38 cellular contexts compared by ENCODE assay signal in genomic region chr11:60734271-60734670, GRCh38. TPM values are rescaled to one million over a fixed set of nuclear protein-coding genes. Genes with fewer than 3 reads are reported as not detected.
"Had no signal": no experiment of that assay in that cellular context is flagged by ENCODE, and none has a peak within 500 bp of the region (broad histone marks: within the 10 kb centered on the region; RNA-seq: fewer than 3 reads in every experiment).

No MANE protein-coding gene starts in this region.

- H3K9me3 ChIP-seq: adrenal gland, body of pancreas, esophagus squamous epithelium, gastroesophageal sphincter, heart right ventricle had no signal

- FAIRE-seq: colon, endothelial cell of umbilical vein had no signal

- H3K4me3 ChIP-seq: adrenal gland, body of pancreas, esophagus squamous epithelium, gastroesophageal sphincter, heart right ventricle had no signal

- H3K4me3 Mint-ChIP-seq: activated CD4-positive, alpha-beta memory T cell treated with anti-CD3 and anti-CD28 coated beads for 36 hours; activated CD4-positive, alpha-beta T cell treated with anti-CD3 and anti-CD28 coated beads for 36 hours; activated CD4-positive, alpha-beta T cell treated with anti-CD3 and anti-CD28 coated beads, Interleukin-2, amount 10 ng/mL, durations not matched to agents 24 days and 14 days; activated CD8-positive, alpha-beta memory T cell treated with anti-CD3 and anti-CD28 coated beads, Interleukin-2, amount 10 ng/mL, durations not matched to agents 7 days and 5 days; activated CD8-positive, alpha-beta T cell treated with anti-CD3 and anti-CD28 coated beads, Interleukin-2, amount 10 ng/mL, durations not matched to agents 7 days and 5 days; activated naive CD4-positive, alpha-beta T cell treated with anti-CD3 and anti-CD28 coated beads for 36 hours; activated naive CD4-positive, alpha-beta T cell treated with anti-CD3 and anti-CD28 coated beads, Interleukin-2, amount 50 U/mL, for 24 hours; activated naive CD8-positive, alpha-beta T cell treated with anti-CD3 and anti-CD28 coated beads for 36 hours; activated naive CD8-positive, alpha-beta T cell treated with anti-CD3 and anti-CD28 coated beads, Interleukin-2, amount 50 U/mL, for 24 hours; activated T-helper 1 cell treated with anti-CD3 and anti-CD28 coated beads, Interleukin-12 subunit alpha, Interleukin-12 subunit beta, Interleukin-2, Interleukin-4 antibody, amounts not matched to agents 30 ng/mL and 10 ng/mL and 1 ng/mL, durations not matched to agents 14 hours and 24 hours and 36 hours; effector memory CD8-positive, alpha-beta T cell had no signal

- H3K4me1 Mint-ChIP-seq: activated CD4-positive, alpha-beta T cell treated with anti-CD3 and anti-CD28 coated beads for 36 hours; activated CD4-positive, alpha-beta T cell treated with anti-CD3 and anti-CD28 coated beads, Interleukin-2, amount 10 ng/mL, durations not matched to agents 24 days and 14 days; activated CD8-positive, alpha-beta memory T cell treated with anti-CD3 and anti-CD28 coated beads, Interleukin-2, amount 10 ng/mL, durations not matched to agents 7 days and 5 days; activated naive CD4-positive, alpha-beta T cell treated with anti-CD3 and anti-CD28 coated beads, Interleukin-2, amount 50 U/mL, for 24 hours; activated naive CD8-positive, alpha-beta T cell treated with anti-CD3 and anti-CD28 coated beads for 36 hours; activated naive CD8-positive, alpha-beta T cell treated with anti-CD3 and anti-CD28 coated beads, Interleukin-2, amount 50 U/mL, for 24 hours had no signal

- DNase-seq: activated CD4-positive, alpha-beta memory T cell treated with anti-CD3 and anti-CD28 coated beads for 36 hours; activated CD4-positive, alpha-beta T cell treated with anti-CD3 and anti-CD28 coated beads for 36 hours; activated CD4-positive, alpha-beta T cell treated with anti-CD3 and anti-CD28 coated beads, Interleukin-2, amount 10 ng/mL, durations not matched to agents 24 days and 14 days; activated CD4-positive, CD25-positive, alpha-beta regulatory T cell; activated CD4-positive, CD25-positive, alpha-beta regulatory T cell treated with anti-CD3 and anti-CD28 coated beads, Interleukin-2, amount 50 U/mL, for 72 hours; activated CD8-positive, alpha-beta memory T cell treated with anti-CD3 and anti-CD28 coated beads, Interleukin-2, amount 10 ng/mL, durations not matched to agents 7 days and 5 days; activated CD8-positive, alpha-beta memory T cell treated with anti-CD3 and anti-CD28 coated beads, Interleukin-2, amount 50 U/mL, for 4 hours; activated CD8-positive, alpha-beta T cell treated with anti-CD3 and anti-CD28 coated beads, Interleukin-2, amount 10 ng/mL, durations not matched to agents 7 days and 5 days; activated effector memory CD4-positive, alpha-beta T cell treated with anti-CD3 and anti-CD28 coated beads, Interleukin-2, amount 50 U/mL, for 16 hours; activated naive CD4-positive, alpha-beta T cell treated with anti-CD3 and anti-CD28 coated beads for 36 hours; activated naive CD8-positive, alpha-beta T cell treated with anti-CD3 and anti-CD28 coated beads for 36 hours; activated naive CD8-positive, alpha-beta T cell treated with anti-CD3 and anti-CD28 coated beads, Interleukin-2, amount 50 U/mL, for 24 hours; activated T-cell treated with anti-CD3 and anti-CD28 coated beads, Interleukin-2, amount 50 U/mL, for 1 hour; activated T-cell treated with anti-CD3 and anti-CD28 coated beads, Interleukin-2, amount 50 U/mL, for 48 hours; adrenal gland; amygdala; aorta; caudate nucleus; cortex of kidney; dermis blood vessel endothelial cell; effector CD4-positive, alpha-beta T cell; effector memory CD8-positive, alpha-beta T cell; esophagus squamous epithelium; foreskin melanocyte; heart right ventricle; T-helper 2 cell had no signal

- H3K4me1 ChIP-seq: body of pancreas, esophagus squamous epithelium, gastroesophageal sphincter, heart right ventricle had no signal

- H3K36me3 Mint-ChIP-seq: activated CD4-positive, alpha-beta memory T cell treated with anti-CD3 and anti-CD28 coated beads for 36 hours; activated CD8-positive, alpha-beta memory T cell treated with anti-CD3 and anti-CD28 coated beads, Interleukin-2, amount 10 ng/mL, durations not matched to agents 7 days and 5 days; activated naive CD4-positive, alpha-beta T cell treated with anti-CD3 and anti-CD28 coated beads, Interleukin-2, amount 50 U/mL, for 24 hours; activated naive CD8-positive, alpha-beta T cell treated with anti-CD3 and anti-CD28 coated beads for 36 hours had no signal

- H3K9me3 Mint-ChIP-seq: activated CD4-positive, alpha-beta memory T cell treated with anti-CD3 and anti-CD28 coated beads for 36 hours; activated CD4-positive, alpha-beta T cell treated with anti-CD3 and anti-CD28 coated beads, Interleukin-2, amount 10 ng/mL, durations not matched to agents 24 days and 14 days; activated naive CD4-positive, alpha-beta T cell treated with anti-CD3 and anti-CD28 coated beads for 36 hours; activated naive CD4-positive, alpha-beta T cell treated with anti-CD3 and anti-CD28 coated beads, Interleukin-2, amount 50 U/mL, for 24 hours; activated naive CD8-positive, alpha-beta T cell treated with anti-CD3 and anti-CD28 coated beads for 36 hours; activated naive CD8-positive, alpha-beta T cell treated with anti-CD3 and anti-CD28 coated beads, Interleukin-2, amount 50 U/mL, for 24 hours; activated T-helper 1 cell treated with anti-CD3 and anti-CD28 coated beads, Interleukin-12 subunit alpha, Interleukin-12 subunit beta, Interleukin-2, Interleukin-4 antibody, amounts not matched to agents 30 ng/mL and 10 ng/mL and 1 ng/mL, durations not matched to agents 14 hours and 24 hours and 36 hours; activated T-helper 2 cell treated with anti-CD3 and anti-CD28 coated beads, Interferon-gamma antibody, Interleukin-2, Interleukin-4, amounts not matched to agents 10 μg/mL and 5 μg/mL and 100 μg/mL, durations not matched to agents 14 hours and 24 hours and 36 hours; effector memory CD8-positive, alpha-beta T cell had no signal

- H3K27ac Mint-ChIP-seq: activated CD4-positive, alpha-beta memory T cell treated with anti-CD3 and anti-CD28 coated beads for 36 hours; activated CD4-positive, alpha-beta T cell treated with anti-CD3 and anti-CD28 coated beads for 36 hours; activated CD4-positive, alpha-beta T cell treated with anti-CD3 and anti-CD28 coated beads, Interleukin-2, amount 10 ng/mL, durations not matched to agents 24 days and 14 days; activated CD8-positive, alpha-beta memory T cell treated with anti-CD3 and anti-CD28 coated beads, Interleukin-2, amount 10 ng/mL, durations not matched to agents 7 days and 5 days; activated CD8-positive, alpha-beta T cell treated with anti-CD3 and anti-CD28 coated beads, Interleukin-2, amount 10 ng/mL, durations not matched to agents 7 days and 5 days; activated naive CD4-positive, alpha-beta T cell treated with anti-CD3 and anti-CD28 coated beads for 36 hours; activated naive CD4-positive, alpha-beta T cell treated with anti-CD3 and anti-CD28 coated beads, Interleukin-2, amount 50 U/mL, for 24 hours; activated naive CD8-positive, alpha-beta T cell treated with anti-CD3 and anti-CD28 coated beads for 36 hours; activated naive CD8-positive, alpha-beta T cell treated with anti-CD3 and anti-CD28 coated beads, Interleukin-2, amount 50 U/mL, for 24 hours; activated T-helper 1 cell treated with anti-CD3 and anti-CD28 coated beads, Interleukin-12 subunit alpha, Interleukin-12 subunit beta, Interleukin-2, Interleukin-4 antibody, amounts not matched to agents 30 ng/mL and 10 ng/mL and 1 ng/mL, durations not matched to agents 14 hours and 24 hours and 36 hours; activated T-helper 2 cell treated with anti-CD3 and anti-CD28 coated beads, Interferon-gamma antibody, Interleukin-2, Interleukin-4, amounts not matched to agents 10 μg/mL and 5 μg/mL and 100 μg/mL, durations not matched to agents 14 hours and 24 hours and 36 hours; effector memory CD8-positive, alpha-beta T cell had no signal

- ATAC-seq: activated CD4-positive, alpha-beta T cell treated with anti-CD3 and anti-CD28 coated beads for 36 hours; activated CD8-positive, alpha-beta memory T cell treated with anti-CD3 and anti-CD28 coated beads, Interleukin-2, amount 10 ng/mL, durations not matched to agents 7 days and 5 days; activated CD8-positive, alpha-beta T cell treated with anti-CD3 and anti-CD28 coated beads, Interleukin-2, amount 10 ng/mL, durations not matched to agents 7 days and 5 days; activated naive CD8-positive, alpha-beta T cell treated with anti-CD3 and anti-CD28 coated beads, Interleukin-2, amount 50 U/mL, for 24 hours; body of pancreas; effector memory CD8-positive, alpha-beta T cell; gastroesophageal sphincter; heart right ventricle had no signal

- H3K36me3 ChIP-seq: adrenal gland, esophagus squamous epithelium, gastroesophageal sphincter, heart right ventricle had no signal

RNA-seq across cellular contexts. Expression of gene MS4A18, which starts 9.8 kb away (rescaled TPM):
- total RNA-seq: activated CD4-positive, alpha-beta memory T cell treated with anti-CD3 and anti-CD28 coated beads for 36 hours; activated CD4-positive, alpha-beta T cell treated with anti-CD3 and anti-CD28 coated beads for 36 hours; activated CD4-positive, alpha-beta T cell treated with anti-CD3 and anti-CD28 coated beads, Interleukin-2, amount 10 ng/mL, durations not matched to agents 24 days and 14 days; activated CD8-positive, alpha-beta memory T cell treated with anti-CD3 and anti-CD28 coated beads for 36 hours; activated CD8-positive, alpha-beta memory T cell treated with anti-CD3 and anti-CD28 coated beads, Interleukin-2, amount 10 ng/mL, durations not matched to agents 7 days and 5 days; activated CD8-positive, alpha-beta T cell treated with anti-CD3 and anti-CD28 coated beads, Interleukin-2, amount 10 ng/mL, durations not matched to agents 7 days and 5 days; activated naive CD4-positive, alpha-beta T cell treated with anti-CD3 and anti-CD28 coated beads for 36 hours; activated naive CD8-positive, alpha-beta T cell treated with anti-CD3 and anti-CD28 coated beads for 36 hours; activated T-helper 1 cell treated with anti-CD3 and anti-CD28 coated beads, Interleukin-12 subunit alpha, Interleukin-12 subunit beta, Interleukin-2, Interleukin-4 antibody, amounts not matched to agents 30 ng/mL and 10 ng/mL and 1 ng/mL, durations not matched to agents 14 hours and 24 hours and 36 hours; activated T-helper 2 cell treated with anti-CD3 and anti-CD28 coated beads, Interferon-gamma antibody, Interleukin-2, Interleukin-4, amounts not matched to agents 10 μg/mL and 5 μg/mL and 100 μg/mL, durations not matched to agents 14 hours and 24 hours and 36 hours; adrenal gland; aorta; body of pancreas; chondrocyte; dermis blood vessel endothelial cell; endothelial cell of umbilical vein; esophagus squamous epithelium; fibroblast of lung; fibroblast of villous mesenchyme; gastroesophageal sphincter; glomerular endothelial cell; heart right ventricle had no signal

RNA-seq across cellular contexts. Expression of gene MS4A15, which starts 22.4 kb away (rescaled TPM):
- total RNA-seq: activated CD4-positive, alpha-beta memory T cell treated with anti-CD3 and anti-CD28 coated beads for 36 hours; activated CD4-positive, alpha-beta T cell treated with anti-CD3 and anti-CD28 coated beads for 36 hours; activated CD4-positive, alpha-beta T cell treated with anti-CD3 and anti-CD28 coated beads, Interleukin-2, amount 10 ng/mL, durations not matched to agents 24 days and 14 days; activated CD8-positive, alpha-beta memory T cell treated with anti-CD3 and anti-CD28 coated beads for 36 hours; activated CD8-positive, alpha-beta memory T cell treated with anti-CD3 and anti-CD28 coated beads, Interleukin-2, amount 10 ng/mL, durations not matched to agents 7 days and 5 days; activated CD8-positive, alpha-beta T cell treated with anti-CD3 and anti-CD28 coated beads, Interleukin-2, amount 10 ng/mL, durations not matched to agents 7 days and 5 days; activated naive CD4-positive, alpha-beta T cell treated with anti-CD3 and anti-CD28 coated beads for 36 hours; activated naive CD8-positive, alpha-beta T cell treated with anti-CD3 and anti-CD28 coated beads for 36 hours; activated T-helper 1 cell treated with anti-CD3 and anti-CD28 coated beads, Interleukin-12 subunit alpha, Interleukin-12 subunit beta, Interleukin-2, Interleukin-4 antibody, amounts not matched to agents 30 ng/mL and 10 ng/mL and 1 ng/mL, durations not matched to agents 14 hours and 24 hours and 36 hours; activated T-helper 2 cell treated with anti-CD3 and anti-CD28 coated beads, Interferon-gamma antibody, Interleukin-2, Interleukin-4, amounts not matched to agents 10 μg/mL and 5 μg/mL and 100 μg/mL, durations not matched to agents 14 hours and 24 hours and 36 hours; aorta; body of pancreas; chondrocyte; dermis blood vessel endothelial cell; endothelial cell of umbilical vein; esophagus squamous epithelium; fibroblast of lung; fibroblast of villous mesenchyme; gastroesophageal sphincter; glomerular endothelial cell; heart right ventricle had no signal

RNA-seq across cellular contexts. Expression of gene MS4A8, which starts 34.9 kb away (rescaled TPM):
- total RNA-seq: activated CD4-positive, alpha-beta memory T cell treated with anti-CD3 and anti-CD28 coated beads for 36 hours; activated CD4-positive, alpha-beta T cell treated with anti-CD3 and anti-CD28 coated beads for 36 hours; activated CD4-positive, alpha-beta T cell treated with anti-CD3 and anti-CD28 coated beads, Interleukin-2, amount 10 ng/mL, durations not matched to agents 24 days and 14 days; activated CD8-positive, alpha-beta memory T cell treated with anti-CD3 and anti-CD28 coated beads for 36 hours; activated CD8-positive, alpha-beta memory T cell treated with anti-CD3 and anti-CD28 coated beads, Interleukin-2, amount 10 ng/mL, durations not matched to agents 7 days and 5 days; activated CD8-positive, alpha-beta T cell treated with anti-CD3 and anti-CD28 coated beads, Interleukin-2, amount 10 ng/mL, durations not matched to agents 7 days and 5 days; activated naive CD4-positive, alpha-beta T cell treated with anti-CD3 and anti-CD28 coated beads for 36 hours; activated naive CD8-positive, alpha-beta T cell treated with anti-CD3 and anti-CD28 coated beads for 36 hours; activated T-helper 1 cell treated with anti-CD3 and anti-CD28 coated beads, Interleukin-12 subunit alpha, Interleukin-12 subunit beta, Interleukin-2, Interleukin-4 antibody, amounts not matched to agents 30 ng/mL and 10 ng/mL and 1 ng/mL, durations not matched to agents 14 hours and 24 hours and 36 hours; activated T-helper 2 cell treated with anti-CD3 and anti-CD28 coated beads, Interferon-gamma antibody, Interleukin-2, Interleukin-4, amounts not matched to agents 10 μg/mL and 5 μg/mL and 100 μg/mL, durations not matched to agents 14 hours and 24 hours and 36 hours; aorta; chondrocyte; dermis blood vessel endothelial cell; endothelial cell of umbilical vein; esophagus squamous epithelium; fibroblast of lung; fibroblast of villous mesenchyme; gastroesophageal sphincter; glomerular endothelial cell; heart right ventricle had no signal

RNA-seq across cellular contexts. Expression of gene MS4A10, which starts 50.9 kb away (rescaled TPM):
- total RNA-seq: activated CD4-positive, alpha-beta memory T cell treated with anti-CD3 and anti-CD28 coated beads for 36 hours; activated CD4-positive, alpha-beta T cell treated with anti-CD3 and anti-CD28 coated beads for 36 hours; activated CD4-positive, alpha-beta T cell treated with anti-CD3 and anti-CD28 coated beads, Interleukin-2, amount 10 ng/mL, durations not matched to agents 24 days and 14 days; activated CD8-positive, alpha-beta memory T cell treated with anti-CD3 and anti-CD28 coated beads for 36 hours; activated CD8-positive, alpha-beta memory T cell treated with anti-CD3 and anti-CD28 coated beads, Interleukin-2, amount 10 ng/mL, durations not matched to agents 7 days and 5 days; activated CD8-positive, alpha-beta T cell treated with anti-CD3 and anti-CD28 coated beads, Interleukin-2, amount 10 ng/mL, durations not matched to agents 7 days and 5 days; activated naive CD4-positive, alpha-beta T cell treated with anti-CD3 and anti-CD28 coated beads for 36 hours; activated naive CD8-positive, alpha-beta T cell treated with anti-CD3 and anti-CD28 coated beads for 36 hours; activated T-helper 1 cell treated with anti-CD3 and anti-CD28 coated beads, Interleukin-12 subunit alpha, Interleukin-12 subunit beta, Interleukin-2, Interleukin-4 antibody, amounts not matched to agents 30 ng/mL and 10 ng/mL and 1 ng/mL, durations not matched to agents 14 hours and 24 hours and 36 hours; activated T-helper 2 cell treated with anti-CD3 and anti-CD28 coated beads, Interferon-gamma antibody, Interleukin-2, Interleukin-4, amounts not matched to agents 10 μg/mL and 5 μg/mL and 100 μg/mL, durations not matched to agents 14 hours and 24 hours and 36 hours; adrenal gland; aorta; body of pancreas; chondrocyte; dermis blood vessel endothelial cell; endothelial cell of umbilical vein; esophagus squamous epithelium; fibroblast of lung; fibroblast of villous mesenchyme; gastroesophageal sphincter; glomerular endothelial cell; heart right ventricle had no signal
